In genomic region chr7:41148521-41148951, GRCh38 we compare ENCODE assay signal across 13 cellular contexts.
DNase-seq lines count a peak whose midpoint lies in the region; ATAC-seq and TF ChIP-seq lines count a peak whose summit lies in the region.
"Had no signal": no experiment of that assay in that cellular context is flagged by ENCODE, and none has a peak within 500 bp of the region (broad histone marks: within the 10 kb centered on the region; RNA-seq: fewer than 3 reads in every experiment).

No MANE protein-coding gene starts in this region.

- no peaks in the 10 kb centered on the region for H3K4me1 Mint-ChIP-seq in activated naive CD4-positive, alpha-beta T cell treated with anti-CD3 and anti-CD28 coated beads, Interleukin-2, amount 10 ng/mL, durations not matched to agents 7 days and 5 days

- H3K4me3 ChIP-seq in cardiac fibroblast (replicated peaks in 1 of 2; ENCODE audit: low read depth in 2 of 2, low read length in 2 of 2), result no peak overlapping the region
- no peak overlapping the region for H3K4me3 ChIP-seq in prostate gland
- H3K4me3 ChIP-seq: ovary had no signal

- H3K36me3 ChIP-seq in prostate gland, result no peaks in the 10 kb centered on the region
- H3K36me3 ChIP-seq: ovary had no signal

- no peaks in the 10 kb centered on the region for H3K36me3 Mint-ChIP-seq in activated naive CD4-positive, alpha-beta T cell treated with anti-CD3 and anti-CD28 coated beads, Interleukin-2, amount 10 ng/mL, durations not matched to agents 7 days and 5 days

- TF ChIP-seq CTCF in cardiac fibroblast (IDR thresholded peaks at IDR 0.05; ENCODE audit: low read depth, low read length), result no peak
- no peak for TF ChIP-seq CTCF in prostate gland (IDR thresholded peaks at IDR 0.05)

- H3K9me3 ChIP-seq in prostate gland, result no peaks in the 10 kb centered on the region
- H3K9me3 ChIP-seq: ovary had no signal

- H3K9me3 Mint-ChIP-seq in activated naive CD4-positive, alpha-beta T cell treated with anti-CD3 and anti-CD28 coated beads, Interleukin-2, amount 10 ng/mL, durations not matched to agents 7 days and 5 days, result peaks cover 2% of the 10 kb centered on the region

- WGBS in prostate gland, result 28% methylated on average over 1 of the region's 1 CpG

- TF ChIP-seq POLR2A in prostate gland (IDR thresholded peaks at IDR 0.05), result no peak

- no peak for ATAC-seq in GM21515 (IDR thresholded peaks at IDR 0.05; ENCODE audit: unreplicated experiment)
- ATAC-seq in HG02938 (IDR thresholded peaks at IDR 0.05; ENCODE audit: unreplicated experiment), result no peak

- no peak overlapping the region for H3K27ac ChIP-seq in prostate gland
- H3K27ac ChIP-seq: ovary had no signal

- no peaks in the 10 kb centered on the region for H3K27me3 Mint-ChIP-seq in activated naive CD4-positive, alpha-beta T cell treated with anti-CD3 and anti-CD28 coated beads, Interleukin-2, amount 10 ng/mL, durations not matched to agents 7 days and 5 days
- H3K27me3 Mint-ChIP-seq: activated T-cell treated with anti-CD3 and anti-CD28 coated beads, Interleukin-2, amount 50 U/mL, for 24 hours had no signal

- H3K27ac Mint-ChIP-seq in activated naive CD4-positive, alpha-beta T cell treated with anti-CD3 and anti-CD28 coated beads, Interleukin-2, amount 10 ng/mL, durations not matched to agents 7 days and 5 days, result no peak overlapping the region
- H3K27ac Mint-ChIP-seq: activated T-cell treated with anti-CD3 and anti-CD28 coated beads, Interleukin-2, amount 50 U/mL, for 24 hours had no signal

- H3K4me3 Mint-ChIP-seq in activated naive CD4-positive, alpha-beta T cell treated with anti-CD3 and anti-CD28 coated beads, Interleukin-2, amount 10 ng/mL, durations not matched to agents 7 days and 5 days, result no peak overlapping the region
- H3K4me3 Mint-ChIP-seq: activated T-cell treated with anti-CD3 and anti-CD28 coated beads, Interleukin-2, amount 50 U/mL, for 24 hours had no signal

- CTCF ChIA-PET in activated naive CD4-positive, alpha-beta T cell treated with anti-CD3 and anti-CD28 coated beads, Interleukin-2, amount 10 ng/mL, durations not matched to agents 7 days and 5 days (lab: Charles Lee), result no interaction called here

- no peaks in the 10 kb centered on the region for H3K4me1 ChIP-seq in prostate gland (replicated peaks)

- DNase-seq in EH (ENCODE audit: low read depth), result peak; percentile 94
- DNase-seq in NCI-H69 (lab: John Stamatoyannopoulos, UW), result peak; percentile 79
- peak; percentile 67 to 94 for DNase-seq in cardiac fibroblast (ENCODE audit: low read depth in 2 of 2)
- DNase-seq in prostate gland (ENCODE audit: low spot score), result peak; percentile 8
- no peak for DNase-seq in activated naive CD4-positive, alpha-beta T cell (lab: John Stamatoyannopoulos, UW)
- no peak for DNase-seq in activated naive CD4-positive, alpha-beta T cell treated with anti-CD3 and anti-CD28 coated beads, Interleukin-2, amount 10 ng/mL, durations not matched to agents 7 days and 5 days
- DNase-seq: activated T-cell treated with anti-CD3 and anti-CD28 coated beads, Interleukin-2, amount 50 U/mL, for 24 hours; cortex of kidney; NCI-H2227 treated with DMSO at 0.1 percent for 48 hours; ovary; T-helper 2 cell had no signal

- intact Hi-C loops in prostate gland (cut with DNase I), result no loop called here

- no peaks in the 10 kb centered on the region for H3K27me3 ChIP-seq in prostate gland (replicated peaks; ENCODE audit: insufficient read depth)
- H3K27me3 ChIP-seq: ovary had no signal

Comparison
In these comparisons a context has a peak if more than half of its experiments do, and no peak if none do; other contexts are left out.
1. DNase-seq: peak in EH (single experiment), NCI-H69 (single experiment), cardiac fibroblast (2 of 2) and prostate gland (single experiment); none in activated naive CD4-positive, alpha-beta T cell (0 of 4) and activated naive CD4-positive, alpha-beta T cell treated with anti-CD3 and anti-CD28 coated beads, Interleukin-2, amount 10 ng/mL, durations not matched to agents 7 days and 5 days (single experiment).